In genomic region chr1:43979261-43979527, GRCh38 we compare ENCODE assay signal across 6 cellular contexts. TPM values are rescaled to one million over a fixed set of nuclear protein-coding genes. Genes with fewer than 3 reads are reported as not detected.
DNase-seq lines count a peak whose midpoint lies in the region; ATAC-seq, FAIRE-seq and TF ChIP-seq lines count a peak whose summit lies in the region.

No MANE protein-coding gene starts in this region.

- H3K4me3 ChIP-seq in heart right ventricle (peak overlapping the region; percentile 53 to 94 (median 79)), keratinocyte (ENCODE audit: control insufficient read depth in 2 of 3, extremely low read depth in 1 of 3, insufficient read depth in 2 of 3, low read depth in 1 of 3, low read length in 3 of 3) (peak overlapping the region; percentile 43 to 73 (median 51))

- no peaks in the 10 kb centered on the region for H4K20me1 ChIP-seq in keratinocyte (ENCODE audit: control insufficient read depth, extremely low read depth, insufficient read depth, low read length)

- H3K79me2 ChIP-seq in keratinocyte (ENCODE audit: control insufficient read depth, insufficient read depth, low read length) = peaks cover 67% of the 10 kb centered on the region

- intact Hi-C loops in heart right ventricle (cut with DNase I) = no loop called here
- intact Hi-C loops in Right ventricle myocardium superior (cut with DNase I) = no loop called here

- TF ChIP-seq CTCF in heart right ventricle (IDR thresholded peaks at IDR 0.05) = no peak
- TF ChIP-seq CTCF in keratinocyte (optimal IDR thresholded peaks at IDR 0.05 in 1 of 3, IDR thresholded peaks at IDR 0.05 in 1 of 3, conservative IDR thresholded peaks at IDR 0.05 in 1 of 3; ENCODE audit: extremely low read depth in 1 of 3, insufficient read depth in 2 of 3, low read length in 3 of 3) = no peak

- POLR2A ChIA-PET in HEK293T (lab: Yijun Ruan, JAX) = no interaction called here

- dilution Hi-C loops in keratinocyte (cut with MboI; ENCODE audit: extremely low pct_ligation_motif_present, low sequenced_read_pairs) = no loop called here

- H3K9me3 ChIP-seq in heart right ventricle (no peaks in the 10 kb centered on the region), keratinocyte (ENCODE audit: control insufficient read depth, low read depth, low read length) (no peaks in the 10 kb centered on the region)

- no peak overlapping the region for H3K4me2 ChIP-seq in keratinocyte (ENCODE audit: control insufficient read depth, extremely low read depth, insufficient read depth, low read depth, low read length)

- FAIRE-seq in keratinocyte (lab: Jason Lieb, UNC) = no peak

- ATAC-seq in heart right ventricle = no peak
- ATAC-seq in Right ventricle myocardium superior (ENCODE audit: poor library complexity) = no peak
- no peak for ATAC-seq in HG03442 (IDR thresholded peaks at IDR 0.05; ENCODE audit: unreplicated experiment)

- peak overlapping the region; percentile 94 for H3K9ac ChIP-seq in keratinocyte (ENCODE audit: control insufficient read depth, extremely low read depth, insufficient read depth, low read length)

- CTCF ChIA-PET in HEK293T (lab: Yijun Ruan, JAX) = no interaction called here

- WGBS in heart right ventricle, 2 donors = 0 to 2% methylated on average over 14 to 41 of the region's 45 CpGs

- peaks cover 0 to 30% (median 18%) of the 10 kb centered on the region in 9 donors for H3K36me3 ChIP-seq in heart right ventricle
- peaks cover 23 to 31% of the 10 kb centered on the region in 2 experiments for H3K36me3 ChIP-seq in keratinocyte (ENCODE audit: control insufficient read depth in 2 of 2, extremely low read depth in 1 of 2, insufficient read depth in 2 of 2, low read length in 2 of 2)

- H2AFZ ChIP-seq in keratinocyte (ENCODE audit: control insufficient read depth, low read length) = no peak overlapping the region

- H3K27me3 ChIP-seq in heart right ventricle = no peaks in the 10 kb centered on the region
- no peaks in the 10 kb centered on the region for H3K27me3 ChIP-seq in keratinocyte (ENCODE audit: control insufficient read depth, extremely low read depth, insufficient read depth, low read length)

- DNase-seq in heart right ventricle (no peak), Right ventricle myocardium superior (no peak), keratinocyte (ENCODE audit: low read depth, low spot score) (no peak), HEK293T (ENCODE audit: extremely low spot score) (no peak)
- DNase-seq in central memory CD4-positive, alpha-beta T cell = no peak

- peaks cover 7 to 53% (median 46%) of the 10 kb centered on the region in 9 donors for H3K4me1 ChIP-seq in heart right ventricle
- peaks cover 43% of the 10 kb centered on the region for H3K4me1 ChIP-seq in keratinocyte (ENCODE audit: control insufficient read depth, extremely low read depth, insufficient read depth, low read length)

- no peaks in the 10 kb centered on the region for H3K9me1 ChIP-seq in keratinocyte (ENCODE audit: control insufficient read depth, extremely low read depth, insufficient read depth, low read length)

- peak overlapping the region in 9 of 10 donors; percentile 52 to 81 (median 73) for H3K27ac ChIP-seq in heart right ventricle
- peak overlapping the region; percentile 92 for H3K27ac ChIP-seq in keratinocyte (ENCODE audit: control insufficient read depth, insufficient read depth, low read length)

TF ChIP-seq in HEK293T, 16 proteins besides CTCF, POLR2A, EP300 and RAD21:
- no peak for TF ChIP-seq SP1 (IDR thresholded peaks at IDR 0.05)
- TF ChIP-seq HDGF (IDR thresholded peaks at IDR 0.05; ENCODE audit: borderline replicate concordance) = no peak

RNA-seq across cellular contexts. Expression of gene B4GALT2, which starts 0.2 kb away (rescaled TPM):
- total RNA-seq in heart right ventricle = 10 to 100 TPM; 31.1 to 47.0 (median 38.6) TPM
- polyA plus RNA-seq in heart right ventricle = 10 to 100 TPM; 25.4 to 50.8 TPM
- 34.3 TPM for total RNA-seq in Right ventricle myocardium superior
- 39.6 to 60.7 TPM (median 50.4 TPM) in 3 replicates for polyA plus RNA-seq in keratinocyte
- polyA plus RNA-seq in keratinocyte (2011; ENCODE audit: low read depth) = 10.2 TPM
- 28.8 and 65.0 TPM in 2 replicates for polyA plus RNA-seq in keratinocyte (2011; cell fraction: cytosol; rRNA removed)
- polyA plus RNA-seq in keratinocyte (2011; cell fraction: nucleus; rRNA removed) = 25.2 and 34.4 TPM in 2 replicates
- polyA plus RNA-seq in keratinocyte (2012; ENCODE audit: low replicate concordance) = 39.3 and 79.8 TPM in 2 replicates
- polyA minus RNA-seq in keratinocyte = 43.2 to 116 TPM (median 55.0 TPM) in 3 replicates
- polyA minus RNA-seq in keratinocyte (2011; cell fraction: cytosol; rRNA and poly(A)+ RNA removed) = 108 TPM
- 21.2 and 21.3 TPM in 2 replicates for polyA minus RNA-seq in keratinocyte (2011; cell fraction: nucleus; rRNA and poly(A)+ RNA removed)

RNA-seq across cellular contexts. Expression of gene ATP6V0B, which starts 4.4 kb away (rescaled TPM):
- total RNA-seq in heart right ventricle (100 to 1,000 TPM in 3 of 10 donors, 10 to 100 TPM in 7; 63.1 to 112 (median 72.9) TPM), Right ventricle myocardium superior (80.9 TPM)
- polyA plus RNA-seq in heart right ventricle (100 to 1,000 TPM in 1 of 2 donors, 10 to 100 TPM in 1; 73.4 to 227 TPM), keratinocyte (195 to 325 TPM (median 233 TPM) in 3 replicates)
- polyA plus RNA-seq in keratinocyte (2011; ENCODE audit: low read depth) = 37.8 TPM
- polyA plus RNA-seq in keratinocyte (2011; cell fraction: cytosol; rRNA removed) = 213 and 278 TPM in 2 replicates
- polyA plus RNA-seq in keratinocyte (2011; cell fraction: nucleus; rRNA removed) = 257 and 265 TPM in 2 replicates
- 176 and 266 TPM in 2 replicates for polyA plus RNA-seq in keratinocyte (2012; ENCODE audit: low replicate concordance)
- polyA minus RNA-seq in keratinocyte = 176 to 259 TPM (median 180 TPM) in 3 replicates
- polyA minus RNA-seq in keratinocyte (2011; cell fraction: cytosol; rRNA and poly(A)+ RNA removed) = 211 TPM
- polyA minus RNA-seq in keratinocyte (2011; cell fraction: nucleus; rRNA and poly(A)+ RNA removed) = 69.2 and 72.5 TPM in 2 replicates

RNA-seq across cellular contexts. Expression of gene DPH2, which starts 9.4 kb away (rescaled TPM):
- total RNA-seq in heart right ventricle = 10 to 100 TPM; 10.7 to 22.0 (median 14.3) TPM
- polyA plus RNA-seq in heart right ventricle = 10 to 100 TPM in 1 of 2 donors, 1 to 10 TPM in 1; 9.4 to 33.7 TPM
- 16.2 TPM for total RNA-seq in Right ventricle myocardium superior
- 30.3 to 35.1 TPM (median 33.5 TPM) in 3 replicates for polyA plus RNA-seq in keratinocyte
- 20.3 TPM for polyA plus RNA-seq in keratinocyte (2011; ENCODE audit: low read depth)
- polyA plus RNA-seq in keratinocyte (2011; cell fraction: cytosol; rRNA removed) = 20.0 and 29.5 TPM in 2 replicates
- 72.0 and 76.9 TPM in 2 replicates for polyA plus RNA-seq in keratinocyte (2011; cell fraction: nucleus; rRNA removed)
- 25.8 and 25.9 TPM in 2 replicates for polyA plus RNA-seq in keratinocyte (2012; ENCODE audit: low replicate concordance)
- polyA minus RNA-seq in keratinocyte = 29.9 to 66.6 TPM (median 33.9 TPM) in 3 replicates
- 35.1 TPM for polyA minus RNA-seq in keratinocyte (2011; cell fraction: cytosol; rRNA and poly(A)+ RNA removed)
- 19.2 and 21.3 TPM in 2 replicates for polyA minus RNA-seq in keratinocyte (2011; cell fraction: nucleus; rRNA and poly(A)+ RNA removed)

RNA-seq across cellular contexts. Expression of gene CCDC24, which starts 12.2 kb away (rescaled TPM):
- total RNA-seq in heart right ventricle (1 to 10 TPM in 8 of 10 donors, under 1 TPM in 2; 0.55 to 3.1 (median 1.3) TPM), Right ventricle myocardium superior (0.86 TPM)
- polyA plus RNA-seq in heart right ventricle (1 to 10 TPM; 1.1 to 3.1 TPM), keratinocyte (5.2 to 6.2 TPM (median 5.2 TPM) in 3 replicates)
- 2.0 TPM for polyA plus RNA-seq in keratinocyte (2011; ENCODE audit: low read depth)
- 3.0 and 7.9 TPM in 2 replicates for polyA plus RNA-seq in keratinocyte (2011; cell fraction: cytosol; rRNA removed)
- polyA plus RNA-seq in keratinocyte (2011; cell fraction: nucleus; rRNA removed) = 13.4 and 19.2 TPM in 2 replicates
- polyA plus RNA-seq in keratinocyte (2012; ENCODE audit: low replicate concordance) = 2.3 and 9.6 TPM in 2 replicates
- 1.4 to 3.9 TPM (median 2.9 TPM) in 3 replicates for polyA minus RNA-seq in keratinocyte
- 7.5 TPM for polyA minus RNA-seq in keratinocyte (2011; cell fraction: cytosol; rRNA and poly(A)+ RNA removed)
- polyA minus RNA-seq in keratinocyte (2011; cell fraction: nucleus; rRNA and poly(A)+ RNA removed) = 4.0 and 4.2 TPM in 2 replicates

RNA-seq across cellular contexts. Expression of gene IPO13, which starts 32.4 kb away (rescaled TPM):
- total RNA-seq in heart right ventricle = 10 to 100 TPM; 53.3 to 66.1 (median 56.8) TPM
- 10 to 100 TPM; 25.2 to 74.5 TPM for polyA plus RNA-seq in heart right ventricle
- 58.8 TPM for total RNA-seq in Right ventricle myocardium superior
- polyA plus RNA-seq in keratinocyte = 20.7 to 40.0 TPM (median 35.7 TPM) in 3 replicates
- polyA plus RNA-seq in keratinocyte (2011; ENCODE audit: low read depth) = 29.5 TPM
- polyA plus RNA-seq in keratinocyte (2011; cell fraction: cytosol; rRNA removed) = 23.3 and 31.4 TPM in 2 replicates
- polyA plus RNA-seq in keratinocyte (2011; cell fraction: nucleus; rRNA removed) = 88.6 and 100 TPM in 2 replicates
- polyA plus RNA-seq in keratinocyte (2012; ENCODE audit: low replicate concordance) = 28.3 and 31.7 TPM in 2 replicates
- 68.1 to 123 TPM (median 111 TPM) in 3 replicates for polyA minus RNA-seq in keratinocyte
- 58.1 TPM for polyA minus RNA-seq in keratinocyte (2011; cell fraction: cytosol; rRNA and poly(A)+ RNA removed)
- 46.1 and 57.6 TPM in 2 replicates for polyA minus RNA-seq in keratinocyte (2011; cell fraction: nucleus; rRNA and poly(A)+ RNA removed)
